In genomic region chr22:38923463-38924196, GRCh38 we compare ENCODE assay signal across 8 cellular contexts. TPM values are rescaled to one million over a fixed set of nuclear protein-coding genes. Genes with fewer than 3 reads are reported as not detected.
DNase-seq lines count a peak whose midpoint lies in the region; ATAC-seq lines count a peak whose summit lies in the region.

No MANE protein-coding gene starts in this region.

- ATAC-seq in left ventricle myocardium superior = peak; percentile 94
- peak; percentile 99 for ATAC-seq in sciatic nerve
- ATAC-seq in activated T-cell treated with anti-CD3 and anti-CD28 coated beads, Interleukin-2, amount 50 U/mL, for 72 hours (replicated peaks in 1 of 2) = no peak
- ATAC-seq in GM19035 (IDR thresholded peaks at IDR 0.05; ENCODE audit: unreplicated experiment) = no peak

- H3K27ac Mint-ChIP-seq in activated T-cell treated with anti-CD3 and anti-CD28 coated beads, Interleukin-2, amount 50 U/mL, for 72 hours = no peak overlapping the region

- H3K9me3 Mint-ChIP-seq in activated T-cell treated with anti-CD3 and anti-CD28 coated beads, Interleukin-2, amount 50 U/mL, for 72 hours = no peaks in the 10 kb centered on the region

- peak overlapping the region in 1 of 2 donors; percentile 57 for H3K4me3 Mint-ChIP-seq in activated T-cell treated with anti-CD3 and anti-CD28 coated beads, Interleukin-2, amount 50 U/mL, for 72 hours

- intact Hi-C loops in left ventricle myocardium superior (cut with micrococcal nuclease) (loop anchor here (10.0 kb wide), 1 partner anchor 49 kb away; the partner anchor contains the start of gene CBX6), sciatic nerve (cut with DNase I) (loop anchor here (10.0 kb wide), 1 partner anchor 49 kb away; the partner anchor contains the start of gene CBX6)

- H3K36me3 Mint-ChIP-seq in activated T-cell treated with anti-CD3 and anti-CD28 coated beads, Interleukin-2, amount 50 U/mL, for 72 hours (ENCODE audit: insufficient read depth in 2 of 2) = no peaks in the 10 kb centered on the region

- H3K27ac ChIP-seq in angular gyrus (ENCODE audit: low read depth, low read length) = peak overlapping the region; percentile 78

- peaks cover 50% of the 10 kb centered on the region for H3K27me3 Mint-ChIP-seq in activated T-cell treated with anti-CD3 and anti-CD28 coated beads, Interleukin-2, amount 50 U/mL, for 72 hours (ENCODE audit: low read depth)

- peaks cover 18% of the 10 kb centered on the region for H3K4me1 Mint-ChIP-seq in activated T-cell treated with anti-CD3 and anti-CD28 coated beads, Interleukin-2, amount 50 U/mL, for 72 hours (ENCODE audit: low read depth)

- DNase-seq in Ammon's horn (ENCODE audit: low spot score) (peak; percentile 93), NCI-H1417 treated with DMSO at 0.1 percent for 48 hours (lab: John Stamatoyannopoulos, UW) (peak; percentile 69), left ventricle myocardium superior (peak; percentile 77), sciatic nerve (ENCODE audit: low spot score) (peak; percentile 83)
- no peak for DNase-seq in activated T-cell treated with anti-CD3 and anti-CD28 coated beads, Interleukin-2, amount 50 U/mL, for 72 hours
- DNase-seq in activated effector memory CD4-positive, alpha-beta T cell treated with Interleukin-2 at 50 U/mL for 16 hours = no peak

RNA-seq across cellular contexts. Expression of gene APOBEC3A, which starts 33.8 kb away (rescaled TPM):
- 0.82 TPM for total RNA-seq in left ventricle myocardium superior
- total RNA-seq in sciatic nerve = 9.3 TPM
- under 1 TPM in 1 of 2 donors, not detected in 1; 0.37 TPM for total RNA-seq in activated T-cell treated with anti-CD3 and anti-CD28 coated beads, Interleukin-2, amount 50 U/mL, for 72 hours

RNA-seq across cellular contexts. Expression of gene CBX6, which starts 51.6 kb away (rescaled TPM):
- total RNA-seq in left ventricle myocardium superior (37.1 TPM), sciatic nerve (83.5 TPM)
- 100 to 1,000 TPM; 116 to 124 TPM for total RNA-seq in activated T-cell treated with anti-CD3 and anti-CD28 coated beads, Interleukin-2, amount 50 U/mL, for 72 hours

RNA-seq across cellular contexts. Expression of gene APOBEC3B, which starts 58.5 kb away (rescaled TPM):
- total RNA-seq in left ventricle myocardium superior = 0.55 TPM
- total RNA-seq in sciatic nerve = 2.2 TPM
- total RNA-seq in activated T-cell treated with anti-CD3 and anti-CD28 coated beads, Interleukin-2, amount 50 U/mL, for 72 hours = 10 to 100 TPM; 27.1 to 44.7 TPM

Comparison
In these comparisons a context has a peak if more than half of its experiments do, and no peak if none do; other contexts are left out.
1. DNase-seq: peak in Ammon's horn (single experiment), NCI-H1417 treated with DMSO at 0.1 percent for 48 hours (single experiment), left ventricle myocardium superior (single experiment) and sciatic nerve (single experiment); none in activated T-cell treated with anti-CD3 and anti-CD28 coated beads, Interleukin-2, amount 50 U/mL, for 72 hours (0 of 2) and activated effector memory CD4-positive, alpha-beta T cell treated with Interleukin-2 at 50 U/mL for 16 hours (single experiment).
2. ATAC-seq: peak in left ventricle myocardium superior (single experiment) and sciatic nerve (single experiment); none in activated T-cell treated with anti-CD3 and anti-CD28 coated beads, Interleukin-2, amount 50 U/mL, for 72 hours (0 of 2) and GM19035 (single experiment).